Comparison of ENCODE assay signal across 17 cellular contexts in genomic region chrX:68488657-68489056, GRCh38. TPM values are rescaled to one million over a fixed set of nuclear protein-coding genes. Genes with fewer than 3 reads are reported as not detected.
DNase-seq lines count a peak whose midpoint lies in the region; ATAC-seq and TF ChIP-seq lines count a peak whose summit lies in the region.
"Had no signal": no experiment of that assay in that cellular context is flagged by ENCODE, and none has a peak within 500 bp of the region (broad histone marks: within the 10 kb centered on the region; RNA-seq: fewer than 3 reads in every experiment).

No MANE protein-coding gene starts in this region.

- no peaks in the 10 kb centered on the region for H3F3A ChIP-seq in PC-3 (ENCODE audit: low read length, unreplicated experiment)

- no peak for TF ChIP-seq EP300 in stomach (IDR thresholded peaks at IDR 0.05)

- no TSS peak for BruUV-seq in PC-3 (replicated peaks; lab: Mats Ljungman, UMichigan)

- no peaks in the 10 kb centered on the region for H3K9me2 ChIP-seq in PC-3 (replicated peaks; ENCODE audit: low read length)

- DNase-seq in DMS53 (lab: John Stamatoyannopoulos, UW) (peak; percentile 93), PC-3 (peak; percentile 75), left lung (no peak), stomach (peak; percentile 33), vagina (ENCODE audit: extremely low spot score in 2 of 2) (no peak), COLO668 (lab: John Stamatoyannopoulos, UW; ENCODE audit: unreplicated experiment) (no peak), G401 (ENCODE audit: low spot score) (no peak)
- DNase-seq: DMS79 treated with DMSO at 0.1 percent for 48 hours, GDM1, GM23248, MG63, NCI-H1105 treated with DMSO at 0.1 percent for 48 hours, NCI-H1930, NCI-H510A, RPMI8226 had no signal

- H3K36me3 ChIP-seq in PC-3 (ENCODE audit: low read depth, low read length) (no peaks in the 10 kb centered on the region), left lung (no peaks in the 10 kb centered on the region), stomach (no peaks in the 10 kb centered on the region), vagina (no peaks in the 10 kb centered on the region)
- H3K36me3 ChIP-seq: MG63 had no signal

- peak overlapping the region; percentile 15 for H3K4me2 ChIP-seq in PC-3 (ENCODE audit: low read length)
- H3K4me2 ChIP-seq: KMS-11 had no signal

- TF ChIP-seq POLR2A in stomach (IDR thresholded peaks at IDR 0.05) (no peak), vagina (IDR thresholded peaks at IDR 0.05) (no peak)

- H4K20me1 ChIP-seq in PC-3 (ENCODE audit: low read length) = no peaks in the 10 kb centered on the region

- peak; percentile 91 for ATAC-seq in PC-3
- ATAC-seq in left lung = peak; percentile 88
- ATAC-seq: HCT116 had no signal

- 0 out of 2 replicates have a peak overlapping the region, but pooled peaks have one; percentile 10 for H2AFZ ChIP-seq in PC-3 (ENCODE audit: low read length)
- H2AFZ ChIP-seq: GM23248 had no signal

- TF ChIP-seq CTCF in PC-3 (conservative IDR thresholded peaks at IDR 0.05; ENCODE audit: low read depth, low read length) (no peak), left lung (IDR thresholded peaks at IDR 0.05) (no peak), stomach (IDR thresholded peaks at IDR 0.05) (no peak), vagina (IDR thresholded peaks at IDR 0.05) (no peak)

- POLR2A ChIA-PET in PC-3 (lab: Charles Lee; ENCODE audit: unreplicated experiment) = no interaction called here

- H3K79me2 ChIP-seq in PC-3 (ENCODE audit: low read length) = no peaks in the 10 kb centered on the region

- H3K27ac ChIP-seq in PC-3 (ENCODE audit: low read length) (peak overlapping the region; percentile 88), left lung (no peak overlapping the region), stomach (peak overlapping the region in 4 of 5 donors; percentile 4 to 53 (median 34)), vagina (no peak overlapping the region)
- H3K27ac ChIP-seq: GM23248, KMS-11 had no signal

- H3K9ac ChIP-seq in PC-3 (ENCODE audit: low read length) = peak overlapping the region; percentile 54
- H3K9ac ChIP-seq: GM23248, KMS-11 had no signal

- WGBS in stomach, 5 donors = 19 to 46% (median 32%) methylated on average over 4 of the region's 4 CpGs

- no peak overlapping the region for H3K4me3 ChIP-seq in PC-3 (ENCODE audit: low read length)
- H3K4me3 ChIP-seq in left lung = no peak overlapping the region
- no peak overlapping the region for H3K4me3 ChIP-seq in stomach
- H3K4me3 ChIP-seq in vagina = no peak overlapping the region
- H3K4me3 ChIP-seq: GM23248, MG63 had no signal

- H3K9me3 ChIP-seq in PC-3 (ENCODE audit: low read length) (no peaks in the 10 kb centered on the region), left lung (no peaks in the 10 kb centered on the region), stomach (no peaks in the 10 kb centered on the region), vagina (no peaks in the 10 kb centered on the region)
- H3K9me3 ChIP-seq: MG63 had no signal

- no peaks in the 10 kb centered on the region for H3K27me3 ChIP-seq in PC-3 (ENCODE audit: low read length)
- H3K27me3 ChIP-seq in left lung = no peaks in the 10 kb centered on the region
- H3K27me3 ChIP-seq in stomach = no peaks in the 10 kb centered on the region
- H3K27me3 ChIP-seq in vagina = no peaks in the 10 kb centered on the region
- H3K27me3 ChIP-seq: MG63 had no signal

- intact Hi-C loops in PC-3 (cut with micrococcal nuclease) = no loop called here
- intact Hi-C loops in left lung (cut with DNase I) = no loop called here
- intact Hi-C loops in stomach (cut with DNase I; ENCODE audit: low total_unique reads) = no loop called here
- intact Hi-C loops in vagina (cut with DNase I) = no loop called here

- CTCF ChIA-PET in PC-3 (lab: Charles Lee) = no interaction called here

- peaks cover 14% of the 10 kb centered on the region for H3K4me1 ChIP-seq in PC-3 (ENCODE audit: insufficient read depth, low read length)
- no peaks in the 10 kb centered on the region for H3K4me1 ChIP-seq in left lung
- H3K4me1 ChIP-seq in stomach = no peaks in the 10 kb centered on the region
- no peaks in the 10 kb centered on the region for H3K4me1 ChIP-seq in vagina

- in situ Hi-C loops in G401 (cut with HindIII; ENCODE audit: low sequenced_read_pairs) = no loop called here

RNA-seq across cellular contexts. Expression of gene YIPF6, which starts 10.2 kb away (rescaled TPM):
- 36.1 and 37.0 TPM in 2 replicates for total RNA-seq in PC-3 (2014; rRNA removed)
- 10 to 100 TPM; 50.0 to 54.5 TPM for total RNA-seq in left lung
- 10 to 100 TPM in 4 of 5 donors, 1 to 10 TPM in 1; 1.8 to 47.2 (median 31.4) TPM for total RNA-seq in stomach
- 1 to 10 TPM; 6.4 to 9.3 (median 6.9) TPM for polyA plus RNA-seq in stomach
- total RNA-seq in vagina = 19.2 TPM
- total RNA-seq in G401 (2014; rRNA removed; shearing (Covaris generic)) = 9.4 and 15.7 TPM in 2 replicates

RNA-seq across cellular contexts. Expression of gene OPHN1, which starts 55.4 kb away (rescaled TPM):
- total RNA-seq in PC-3 (2014; rRNA removed) (6.0 and 8.6 TPM in 2 replicates), left lung (10 to 100 TPM in 1 of 2 donors, 1 to 10 TPM in 1; 6.8 to 12.8 TPM), stomach (10 to 100 TPM in 3 of 5 donors, 1 to 10 TPM in 2; 4.5 to 76.4 (median 10.9) TPM), vagina (11.5 TPM)
- 1 to 10 TPM in 2 of 3 donors, under 1 TPM in 1; 0.78 to 1.4 (median 1.1) TPM for polyA plus RNA-seq in stomach
- total RNA-seq in G401 (2014; rRNA removed; shearing (Covaris generic)) = 1.7 and 3.9 TPM in 2 replicates

Comparison
In these comparisons a context has a peak if more than half of its experiments do, and no peak if none do; other contexts are left out.
1. DNase-seq: peak in DMS53 (single experiment), PC-3 (single experiment) and stomach (single experiment); none in left lung (0 of 2), vagina (0 of 2), COLO668 (single experiment) and G401 (single experiment).
2. H3K27ac ChIP-seq: peak in PC-3 (single experiment) and stomach (4 of 5); none in left lung (0 of 2) and vagina (single experiment).